Comparison of ENCODE assay signal across 22 cellular contexts in genomic region chr14:80637726-80638619, GRCh38.
A peak's percentile ranks its signal among the peaks of the same experiment; 100 is the strongest.
DNase-seq lines count a peak whose midpoint lies in the region; ATAC-seq and TF ChIP-seq lines count a peak whose summit lies in the region.
"Had no signal": no experiment of that assay in that cellular context is flagged by ENCODE, and none has a peak within 500 bp of the region (broad histone marks: within the 10 kb centered on the region; RNA-seq: fewer than 3 reads in every experiment).

No MANE protein-coding gene starts in this region.

- peak overlapping the region; percentile 24 for H3K27ac ChIP-seq in mammary epithelial cell (ENCODE audit: insufficient read depth, low read depth, low read length)
- H3K27ac ChIP-seq: heart right ventricle, ovary had no signal

- TF ChIP-seq CTCF in mammary epithelial cell (conservative IDR thresholded peaks at IDR 0.05 in 1 of 2, IDR thresholded peaks at IDR 0.05 in 1 of 2; ENCODE audit: extremely low read depth in 1 of 2, insufficient read depth in 1 of 2, low read depth in 1 of 2, low read length in 2 of 2) (no peak), osteocyte (IDR thresholded peaks at IDR 0.05) (no peak)

- ATAC-seq in GM18511 (IDR thresholded peaks at IDR 0.05; ENCODE audit: unreplicated experiment) (no peak), T-cell (replicated peaks in 1 of 4) (no peak)
- ATAC-seq: activated naive CD8-positive, alpha-beta T cell treated with anti-CD3 and anti-CD28 coated beads, Interleukin-2, amount 50 U/mL, for 24 hours; heart right ventricle; mucosa of descending colon; Right ventricle myocardium inferior; stimulated activated naive CD8-positive, alpha-beta T cell treated with anti-CD3 and anti-CD28 coated beads, Interleukin-15, Interleukin-2, amounts not matched to agents 100 U/mL and 50 U/mL, for 24 hours had no signal

- no peaks in the 10 kb centered on the region for H3K36me3 ChIP-seq in mammary epithelial cell (ENCODE audit: insufficient read depth, low read length)
- H3K36me3 ChIP-seq: heart right ventricle, ovary had no signal

- H3K4me1 Mint-ChIP-seq in osteocyte (ENCODE audit: unreplicated experiment) (peaks cover 64% of the 10 kb centered on the region), T-cell (no peaks in the 10 kb centered on the region)
- H3K4me1 Mint-ChIP-seq: activated naive CD8-positive, alpha-beta T cell treated with anti-CD3 and anti-CD28 coated beads, Interleukin-2, amount 50 U/mL, for 24 hours; central memory CD8-positive, alpha-beta T cell had no signal

- WGBS in mammary epithelial cell (ENCODE audit: low coverage, missing lambda C conversion rate): 87% methylated on average over 9 of the region's 10 CpGs

- no peaks in the 10 kb centered on the region for H3K27me3 ChIP-seq in mammary epithelial cell (ENCODE audit: insufficient read depth, low read length)
- H3K27me3 ChIP-seq: heart right ventricle, ovary had no signal

- H3K27me3 Mint-ChIP-seq in osteocyte (ENCODE audit: unreplicated experiment) (no peaks in the 10 kb centered on the region), T-cell (no peaks in the 10 kb centered on the region)
- H3K27me3 Mint-ChIP-seq: activated naive CD8-positive, alpha-beta T cell treated with anti-CD3 and anti-CD28 coated beads, Interleukin-2, amount 50 U/mL, for 24 hours; activated T-cell treated with anti-CD3 and anti-CD28 coated beads, Interleukin-2, amount 50 U/mL, for 24 hours; CD4-positive, CD25-positive, alpha-beta regulatory T cell; central memory CD8-positive, alpha-beta T cell had no signal

- H3K4me1 ChIP-seq in mammary epithelial cell (ENCODE audit: insufficient read depth, low read length): peaks cover 20% of the 10 kb centered on the region
- H3K4me1 ChIP-seq: heart right ventricle had no signal

- H3K9ac ChIP-seq in mammary epithelial cell (ENCODE audit: insufficient read depth, low read length): no peak overlapping the region

- H2AFZ ChIP-seq in mammary epithelial cell (ENCODE audit: low read depth, low read length): no peak overlapping the region

- no peak overlapping the region for H3K4me3 ChIP-seq in mammary epithelial cell (replicated peaks in 1 of 3; ENCODE audit: insufficient read depth in 1 of 3, low read depth in 2 of 3, low read length in 3 of 3)
- H3K4me3 ChIP-seq: heart right ventricle, mucosa of descending colon, ovary had no signal

- DNase-seq in D341Med (ENCODE audit: low spot score) (peak; percentile 21), M059J (ENCODE audit: low read depth) (peak; percentile 29), mammary epithelial cell (no peak), osteocyte (ENCODE audit: extremely low spot score, unreplicated experiment) (no peak), NCI-H1092 (lab: John Stamatoyannopoulos, UW) (no peak), T-cell (no peak), activated gamma-delta T cell treated with Interleukin-2 at 50 U/mL for 16 hours (no peak)
- DNase-seq: activated CD4-positive, alpha-beta T cell treated with anti-CD3 and anti-CD28 coated beads for 4 hours; activated naive CD8-positive, alpha-beta T cell treated with anti-CD3 and anti-CD28 coated beads, Interleukin-2, amount 50 U/mL, for 24 hours; activated T-cell treated with anti-CD3 and anti-CD28 coated beads, Interleukin-2, amount 50 U/mL, for 24 hours; CD4-positive, CD25-positive, alpha-beta regulatory T cell; heart right ventricle; mucosa of descending colon; NCI-H187 treated with DMSO at 0.1 percent for 48 hours; NCI-H748 treated with DMSO at 0.1 percent for 48 hours; ovary; small intestine; stimulated activated naive CD8-positive, alpha-beta T cell treated with anti-CD3 and anti-CD28 coated beads, Interleukin-15, Interleukin-2, amounts not matched to agents 100 U/mL and 50 U/mL, for 24 hours; T-helper 9 cell had no signal

- H3K4me3 Mint-ChIP-seq in osteocyte (ENCODE audit: unreplicated experiment): peak overlapping the region; percentile 17
- no peak overlapping the region for H3K4me3 Mint-ChIP-seq in T-cell
- H3K4me3 Mint-ChIP-seq: activated naive CD8-positive, alpha-beta T cell treated with anti-CD3 and anti-CD28 coated beads, Interleukin-2, amount 50 U/mL, for 24 hours; activated T-cell treated with anti-CD3 and anti-CD28 coated beads, Interleukin-2, amount 50 U/mL, for 24 hours; CD4-positive, CD25-positive, alpha-beta regulatory T cell; central memory CD8-positive, alpha-beta T cell had no signal

- H3K36me3 Mint-ChIP-seq in osteocyte (ENCODE audit: unreplicated experiment) (peaks cover 19% of the 10 kb centered on the region), T-cell (peaks cover 5% of the 10 kb centered on the region)

- no peaks in the 10 kb centered on the region for H4K20me1 ChIP-seq in mammary epithelial cell (ENCODE audit: insufficient read depth, low read length)

- CTCF ChIA-PET in mammary epithelial cell (lab: Charles Lee; ENCODE audit: low non-redundant PET): no interaction called here
- CTCF ChIA-PET in T-cell (lab: Charles Lee): no interaction called here

- H3K9me3 ChIP-seq in mammary epithelial cell (replicated peaks; ENCODE audit: insufficient read depth, low read length): no peaks in the 10 kb centered on the region
- H3K9me3 ChIP-seq: heart right ventricle, mucosa of descending colon, ovary had no signal

- no peak overlapping the region for H3K4me2 ChIP-seq in mammary epithelial cell (ENCODE audit: insufficient read depth, low read depth, low read length)

- BruUV-seq in mammary epithelial cell (replicated peaks; lab: Mats Ljungman, UMichigan): no TSS peak

- in situ Hi-C loops in mammary epithelial cell (cut with MboI; ENCODE audit: low sequenced_read_pairs in 2 of 2): no loop called here

- intact Hi-C loops in mammary epithelial cell (cut with micrococcal nuclease): loop anchor here (5.0 kb wide), 1 partner anchor 581 kb away; no protein-coding TSS in a partner anchor

- no peaks in the 10 kb centered on the region for H3K79me2 ChIP-seq in mammary epithelial cell (ENCODE audit: insufficient read depth, low read length)

- peaks cover 20% of the 10 kb centered on the region for H3K9me3 Mint-ChIP-seq in osteocyte (ENCODE audit: unreplicated experiment)
- H3K9me3 Mint-ChIP-seq in T-cell: no peaks in the 10 kb centered on the region
- H3K9me3 Mint-ChIP-seq: activated T-cell treated with anti-CD3 and anti-CD28 coated beads, Interleukin-2, amount 50 U/mL, for 24 hours; central memory CD8-positive, alpha-beta T cell had no signal

- POLR2A ChIA-PET in T-cell (lab: Charles Lee): no interaction called here

- H3K27ac Mint-ChIP-seq in osteocyte (ENCODE audit: unreplicated experiment) (peak overlapping the region; percentile 97), T-cell (no peak overlapping the region)
- H3K27ac Mint-ChIP-seq: activated naive CD8-positive, alpha-beta T cell treated with anti-CD3 and anti-CD28 coated beads, Interleukin-2, amount 50 U/mL, for 24 hours; activated T-cell treated with anti-CD3 and anti-CD28 coated beads, Interleukin-2, amount 50 U/mL, for 24 hours; CD4-positive, CD25-positive, alpha-beta regulatory T cell had no signal

- dilution Hi-C loops in mammary epithelial cell (cut with HindIII; ENCODE audit: low sequenced_read_pairs): no loop called here

Comparison
In these comparisons a context has a peak if more than half of its experiments do, and no peak if none do; other contexts are left out.
1. DNase-seq: peak in D341Med (single experiment) and M059J (single experiment); none in mammary epithelial cell (single experiment), osteocyte (single experiment), NCI-H1092 (single experiment), T-cell (0 of 34) and activated gamma-delta T cell treated with Interleukin-2 at 50 U/mL for 16 hours (single experiment).